8 cellular contexts compared by ENCODE assay signal in genomic region chr20:1900321-1900791, GRCh38. TPM values are rescaled to one million over a fixed set of nuclear protein-coding genes. Genes with fewer than 3 reads are reported as not detected.
DNase-seq lines count a peak whose midpoint lies in the region; ATAC-seq and TF ChIP-seq lines count a peak whose summit lies in the region.

No MANE protein-coding gene starts in this region.

- no peaks in the 10 kb centered on the region for H3K27me3 ChIP-seq in HAP-1 (ENCODE audit: low read depth)
- H3K27me3 ChIP-seq in OCI-LY1 (ENCODE audit: insufficient read depth, low read length): no peaks in the 10 kb centered on the region; the same call in 1 of the 2 replicates
- H3K27me3 ChIP-seq in mesendoderm (ENCODE audit: insufficient read depth, low read length, poor library complexity): no peaks in the 10 kb centered on the region
- H3K27me3 ChIP-seq in CD4-positive, alpha-beta T cell (ENCODE audit: control insufficient read depth, insufficient read depth, low read length): peaks cover 20% of the 10 kb centered on the region

- no peak overlapping the region for H3K18ac ChIP-seq in mesendoderm (ENCODE audit: low read length)

- no peaks in the 10 kb centered on the region for H3F3A ChIP-seq in OCI-LY1 (ENCODE audit: insufficient read depth, low read length)

- H3K4me1 ChIP-seq in HAP-1 (no peaks in the 10 kb centered on the region; the same call in 1 of the 2 replicates), OCI-LY1 (ENCODE audit: insufficient read depth, low read length, severe bottlenecking) (peaks cover 10% of the 10 kb centered on the region), mesendoderm (ENCODE audit: control insufficient read depth, low read depth, low read length) (no peaks in the 10 kb centered on the region)

- H3K9ac ChIP-seq in OCI-LY1 (ENCODE audit: low read length) (no peak overlapping the region), mesendoderm (ENCODE audit: low read length) (no peak overlapping the region)

- no peak overlapping the region for H4K8ac ChIP-seq in mesendoderm (ENCODE audit: low read depth, low read length)

- no CpG with 5 or more reads among the region's 10 CpGs for WGBS in mesendoderm (ENCODE audit: extremely low coverage, insufficient coverage, low lambda C conversion rate)

- H3K79me2 ChIP-seq in OCI-LY1 (ENCODE audit: insufficient read depth, low read length) (no peaks in the 10 kb centered on the region), mesendoderm (ENCODE audit: control insufficient read depth, insufficient read depth, low read length) (no peaks in the 10 kb centered on the region)

- peaks cover 65% of the 10 kb centered on the region for H3K27me3 Mint-ChIP-seq in CD4-positive, alpha-beta T cell

- H3K4me3 Mint-ChIP-seq in CD4-positive, alpha-beta T cell: no peak overlapping the region

- no peaks in the 10 kb centered on the region for H3K9me2 ChIP-seq in OCI-LY1 (ENCODE audit: low read depth, low read length)

- H4K20me1 ChIP-seq in OCI-LY1 (ENCODE audit: insufficient read depth, low read length): no peaks in the 10 kb centered on the region

- H3K9me3 Mint-ChIP-seq in CD4-positive, alpha-beta T cell: no peaks in the 10 kb centered on the region

- no peak overlapping the region for H3K27ac Mint-ChIP-seq in CD4-positive, alpha-beta T cell

- no peak overlapping the region for H3K56ac ChIP-seq in mesendoderm (ENCODE audit: low read length)

- in situ Hi-C loops in HAP-1 (cut with MboI; ENCODE audit: low sequenced_read_pairs): no loop called here

- no peak overlapping the region for H3K4me2 ChIP-seq in OCI-LY1 (ENCODE audit: low read length)
- H3K4me2 ChIP-seq in mesendoderm (ENCODE audit: low read length): no peak overlapping the region

- no peak overlapping the region for H3K4me3 ChIP-seq in HAP-1
- H3K4me3 ChIP-seq in OCI-LY1 (ENCODE audit: low read depth, low read length, poor library complexity, severe bottlenecking): no peak overlapping the region
- no peak overlapping the region for H3K4me3 ChIP-seq in mesendoderm (ENCODE audit: low read length)

- no peak for ATAC-seq in HG02981 (IDR thresholded peaks at IDR 0.05; ENCODE audit: unreplicated experiment)
- ATAC-seq in CD4-positive, alpha-beta T cell (ENCODE audit: poor library complexity): no peak

- POLR2A ChIA-PET in CD4-positive, alpha-beta T cell (lab: Charles Lee): no interaction called here

- H2BK120ac ChIP-seq in mesendoderm (ENCODE audit: low read depth, low read length): no peak overlapping the region

- CTCF ChIA-PET in CD4-positive, alpha-beta T cell (lab: Charles Lee): no interaction called here

- H2AFZ ChIP-seq in OCI-LY1 (ENCODE audit: low read length): no peak overlapping the region

- H3K4me1 Mint-ChIP-seq in CD4-positive, alpha-beta T cell (ENCODE audit: low read depth): peaks cover 4% of the 10 kb centered on the region

- H2AK5ac ChIP-seq in mesendoderm (ENCODE audit: low read length): no peak overlapping the region

- H2BK5ac ChIP-seq in mesendoderm (ENCODE audit: low read length): no peak overlapping the region

- H3K23ac ChIP-seq in mesendoderm (ENCODE audit: low read length): no peak overlapping the region

- peak; percentile 80 for DNase-seq in Ammon's horn (ENCODE audit: low spot score)
- peak; percentile 78 to 82 for DNase-seq in HAP-1 (ENCODE audit: low spot score in 2 of 2)
- peak; percentile 71 for DNase-seq in ecto neural progenitor cell (ENCODE audit: low spot score)
- peak; percentile 98 for DNase-seq in mesendoderm
- DNase-seq in CD4-positive, alpha-beta T cell: no peak
- no peak for DNase-seq in mesenteric fat pad (ENCODE audit: low spot score)

- no peaks in the 10 kb centered on the region for H3K36me3 Mint-ChIP-seq in CD4-positive, alpha-beta T cell (ENCODE audit: low read depth)

- H2BK15ac ChIP-seq in mesendoderm (replicated peaks; ENCODE audit: low read depth): no peak overlapping the region

- no peaks in the 10 kb centered on the region for H3K79me1 ChIP-seq in mesendoderm (ENCODE audit: low read length)

- intact Hi-C loops in CD4-positive, alpha-beta T cell (cut with DNase I, micrococcal nuclease): no loop called here

- peak; percentile 49; the same call in 1 of the 2 replicates for TF ChIP-seq CTCF in OCI-LY1 (IDR thresholded peaks at IDR 0.05; ENCODE audit: low read length)
- TF ChIP-seq CTCF in CD4-positive, alpha-beta T cell (IDR thresholded peaks at IDR 0.05): no peak

- no peak overlapping the region for H3K4ac ChIP-seq in mesendoderm (ENCODE audit: low read depth, low read length)

- no peaks in the 10 kb centered on the region for H3K9me3 ChIP-seq in HAP-1
- no peaks in the 10 kb centered on the region for H3K9me3 ChIP-seq in OCI-LY1 (ENCODE audit: low read length)
- H3K9me3 ChIP-seq in CD4-positive, alpha-beta T cell (ENCODE audit: control insufficient read depth, low read length): no peaks in the 10 kb centered on the region

- no peak overlapping the region for H4K5ac ChIP-seq in mesendoderm (ENCODE audit: low read length)

- no peak overlapping the region for H3K27ac ChIP-seq in OCI-LY1 (ENCODE audit: low read depth, low read length, poor library complexity, severe bottlenecking)
- H3K27ac ChIP-seq in mesendoderm (ENCODE audit: low read depth, low read length): no peak overlapping the region
- no peak overlapping the region for H3K27ac ChIP-seq in CD4-positive, alpha-beta T cell (ENCODE audit: low read depth, low read length)

- H3K36me3 ChIP-seq in HAP-1 (replicated peaks) (no peaks in the 10 kb centered on the region), OCI-LY1 (ENCODE audit: insufficient read depth, low read length) (no peaks in the 10 kb centered on the region), mesendoderm (ENCODE audit: control insufficient read depth, insufficient read depth, low read length) (no peaks in the 10 kb centered on the region)

RNA-seq across cellular contexts. Expression of gene SIRPA, which starts 5.1 kb away (rescaled TPM):
- 3.3 TPM for polyA plus RNA-seq in mesendoderm (2013, experiment 1 of 2)
- 3.5 TPM for polyA plus RNA-seq in mesendoderm (2013, experiment 2 of 2)
- total RNA-seq in CD4-positive, alpha-beta T cell: under 1 TPM; 0.60 to 0.64 TPM
- 100 TPM for total RNA-seq in mesenteric fat pad

Comparison
In these comparisons a context has a peak if more than half of its experiments do, and no peak if none do; other contexts are left out.
1. DNase-seq: peak in Ammon's horn (single experiment), HAP-1 (2 of 2), ecto neural progenitor cell (single experiment) and mesendoderm (single experiment); none in CD4-positive, alpha-beta T cell (0 of 10) and mesenteric fat pad (single experiment).
2. RNA of gene SIRPA, which starts 5.1 kb away (total RNA-seq): 100 TPM in mesenteric fat pad (single experiment); 0.60 to 0.64 TPM in CD4-positive, alpha-beta T cell; every median in the first group is over 10 times any median in the second.